Comparison of ENCODE assay signal across 8 cellular contexts in genomic region chr15:73981761-73982222, GRCh38. TPM values are rescaled to one million over a fixed set of nuclear protein-coding genes. Genes with fewer than 3 reads are reported as not detected.
DNase-seq lines count a peak whose midpoint lies in the region; FAIRE-seq and TF ChIP-seq lines count a peak whose summit lies in the region.

No MANE protein-coding gene starts in this region.

- no peak overlapping the region for H3K9ac ChIP-seq in fibroblast of lung (ENCODE audit: insufficient read depth, low read length)

- peaks cover 3% of the 10 kb centered on the region for H3K36me3 ChIP-seq in fibroblast of lung (ENCODE audit: control insufficient read depth, insufficient read depth, low read length)
- peaks cover 0 to 13% (median 0%) of the 10 kb centered on the region in 4 donors for H3K36me3 ChIP-seq in sigmoid colon

- H3K4me2 ChIP-seq in fibroblast of lung (ENCODE audit: extremely low read depth, insufficient read depth, low read length) = peak overlapping the region; percentile 23

- FAIRE-seq in GM19239 (lab: Jason Lieb, UNC) = peak; percentile 76

- WGBS in sigmoid colon, 2 donors = 35 to 55% methylated on average over 5 of the region's 5 CpGs

- no peak for TF ChIP-seq POLR2A in sigmoid colon (IDR thresholded peaks at IDR 0.05)

- peak overlapping the region; percentile 57 for H2AFZ ChIP-seq in fibroblast of lung (ENCODE audit: low read length)

- intact Hi-C loops in sigmoid colon (cut with DNase I) = no loop called here

- H3K4me1 ChIP-seq in fibroblast of lung (ENCODE audit: control insufficient read depth, extremely low read depth, insufficient read depth, low read length) (peaks cover 48% of the 10 kb centered on the region), sigmoid colon (peaks cover 0 to 55% (median 45%) of the 10 kb centered on the region in 4 donors)

- no peaks in the 10 kb centered on the region for H4K20me1 ChIP-seq in fibroblast of lung (ENCODE audit: control insufficient read depth, extremely low read depth, insufficient read depth, low read length)

- no peaks in the 10 kb centered on the region for H3K27me3 ChIP-seq in fibroblast of lung (ENCODE audit: control insufficient read depth, insufficient read depth, low read length)
- H3K27me3 ChIP-seq in sigmoid colon = no peaks in the 10 kb centered on the region

- no peaks in the 10 kb centered on the region for H3K79me2 ChIP-seq in fibroblast of lung (ENCODE audit: control insufficient read depth, insufficient read depth, low read length)

- H3K27ac ChIP-seq in VCaP (peak overlapping the region; percentile 76; the same call in 1 of the 2 replicates), fibroblast of lung (ENCODE audit: insufficient read depth, low read length) (peak overlapping the region; percentile 93), sigmoid colon (peak overlapping the region; percentile 84 to 94 (median 87))

- TF ChIP-seq CTCF in VCaP (conservative IDR thresholded peaks at IDR 0.05) (no peak), fibroblast of lung (conservative IDR thresholded peaks at IDR 0.05 in 1 of 2, IDR thresholded peaks at IDR 0.05 in 1 of 2; ENCODE audit: low read depth in 1 of 2, low read length in 2 of 2) (no peak), sigmoid colon (IDR thresholded peaks at IDR 0.05) (no peak)

- DNase-seq in GM19239 (ENCODE audit: insufficient read length, low spot score) (no peak), fibroblast of lung (ENCODE audit: low read depth in 2 of 2) (peak in 1 of 2 donors; percentile 42), sigmoid colon (peak; percentile 60), HuH-7 (ENCODE audit: low spot score) (no peak), GOT3 (lab: John Stamatoyannopoulos, UW) (no peak), NOMO-1 treated with DMSO at 0.1 percent for 48 hours (lab: John Stamatoyannopoulos, UW; ENCODE audit: unreplicated experiment) (no peak), NCI-H446 treated with DMSO at 0.1 percent for 48 hours (lab: John Stamatoyannopoulos, UW) (no peak)

- no peak for TF ChIP-seq EP300 in sigmoid colon (IDR thresholded peaks at IDR 0.05)

- H3K9me3 ChIP-seq in fibroblast of lung (ENCODE audit: control insufficient read depth, insufficient read depth, low read depth, low read length) (no peaks in the 10 kb centered on the region), sigmoid colon (no peaks in the 10 kb centered on the region)

- H3K4me3 ChIP-seq in fibroblast of lung (replicated peaks in 1 of 4; ENCODE audit: control extremely low read depth in 1 of 4, insufficient read depth in 1 of 4, low read depth in 3 of 4, low read length in 4 of 4) = no peak overlapping the region
- H3K4me3 ChIP-seq in sigmoid colon = no peak overlapping the region

RNA-seq across cellular contexts. Expression of gene STOML1, which starts 10.3 kb away (rescaled TPM):
- total RNA-seq in fibroblast of lung (9.2 and 24.8 TPM in 2 replicates), sigmoid colon (10 to 100 TPM in 3 of 4 donors, 1 to 10 TPM in 1; 10.0 to 17.8 (median 13.8) TPM)
- polyA plus RNA-seq in fibroblast of lung (8.7 and 9.8 TPM in 2 replicates), sigmoid colon (10 to 100 TPM in 1 of 3 donors, 1 to 10 TPM in 2; 3.5 to 18.5 (median 4.2) TPM)
- 17.9 and 21.1 TPM in 2 replicates for polyA plus RNA-seq in fibroblast of lung (2012)
- 23.9 and 42.9 TPM in 2 replicates for polyA minus RNA-seq in fibroblast of lung (ENCODE audit: low replicate concordance)

RNA-seq across cellular contexts. Expression of gene PML, which starts 12.7 kb away (rescaled TPM):
- total RNA-seq in fibroblast of lung = 16.4 and 34.0 TPM in 2 replicates
- polyA plus RNA-seq in fibroblast of lung = 11.1 and 15.5 TPM in 2 replicates
- 54.7 and 63.1 TPM in 2 replicates for polyA plus RNA-seq in fibroblast of lung (2012)
- polyA minus RNA-seq in fibroblast of lung (ENCODE audit: low replicate concordance) = 101 and 102 TPM in 2 replicates
- total RNA-seq in sigmoid colon = 100 to 1,000 TPM in 1 of 4 donors, 10 to 100 TPM in 3; 43.3 to 129 (median 60.0) TPM
- 10 to 100 TPM in 1 of 3 donors, 1 to 10 TPM in 2; 9.6 to 36.4 (median 9.7) TPM for polyA plus RNA-seq in sigmoid colon

RNA-seq across cellular contexts. Expression of gene LOXL1, which starts 55.5 kb away (rescaled TPM):
- total RNA-seq in fibroblast of lung = 65.6 and 91.4 TPM in 2 replicates
- 163 and 188 TPM in 2 replicates for polyA plus RNA-seq in fibroblast of lung
- 252 and 290 TPM in 2 replicates for polyA plus RNA-seq in fibroblast of lung (2012)
- polyA minus RNA-seq in fibroblast of lung (ENCODE audit: low replicate concordance) = 596 and 875 TPM in 2 replicates
- 10 to 100 TPM in 3 of 4 donors, 1 to 10 TPM in 1; 7.6 to 27.7 (median 14.6) TPM for total RNA-seq in sigmoid colon
- 1 to 10 TPM in 2 of 3 donors, not detected in 1; 3.0 to 7.4 TPM for polyA plus RNA-seq in sigmoid colon
